Comparison of ENCODE assay signal across 40 cellular contexts in the genomic region with DNA sequence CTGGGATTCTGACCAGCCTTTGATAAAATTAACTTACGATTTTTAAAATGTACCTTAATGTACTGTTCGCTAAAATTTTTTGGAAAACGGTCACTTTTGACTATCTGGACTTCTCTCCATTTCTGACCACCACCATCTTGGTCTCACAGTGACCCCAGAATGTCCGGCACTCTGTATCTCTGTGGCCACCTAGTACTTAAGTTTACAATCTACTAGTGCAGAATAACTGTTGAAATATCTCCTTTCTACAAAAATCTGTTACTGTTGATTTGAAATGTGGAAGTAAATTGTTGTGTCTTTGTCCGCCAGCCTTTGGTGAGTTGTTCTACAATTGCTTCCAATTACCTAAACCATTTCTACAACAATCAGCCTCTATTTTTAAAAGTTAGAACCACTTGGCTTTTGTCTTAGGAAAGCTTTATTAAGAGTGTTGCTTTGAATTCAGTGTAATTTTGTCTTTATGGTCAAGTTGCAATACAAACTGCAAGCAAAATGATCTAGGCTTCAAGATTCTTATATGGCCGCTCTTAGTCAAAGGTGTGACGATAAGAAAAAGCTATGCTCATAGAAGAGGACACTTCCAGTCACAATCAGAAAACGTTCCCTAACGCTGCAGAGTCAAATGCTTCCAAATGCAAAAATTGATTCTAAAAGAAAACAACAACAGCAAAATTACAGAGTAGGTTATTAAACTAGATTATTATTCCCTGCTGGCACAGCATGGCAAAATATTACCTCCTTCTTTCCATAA.
"Had no signal": no experiment of that assay in that cellular context is flagged by ENCODE, and none has a peak within 500 bp of the region (broad histone marks: within the 10 kb centered on the region; RNA-seq: fewer than 3 reads in every experiment).

No MANE protein-coding gene starts in this region.

- H3K36me3 ChIP-seq: adrenal gland, ascending aorta, brain microvascular endothelial cell, breast epithelium, cardiac muscle cell had no signal

- H3K4me1 Mint-ChIP-seq: activated naive CD4-positive, alpha-beta T cell treated with anti-CD3 and anti-CD28 coated beads, Interleukin-2, amount 10 ng/mL, durations not matched to agents 7 days and 5 days; activated naive CD4-positive, alpha-beta T cell treated with anti-CD3 and anti-CD28 coated beads, Interleukin-2, amount 50 U/mL, for 24 hours; activated naive CD8-positive, alpha-beta T cell treated with anti-CD3 and anti-CD28 coated beads, Interleukin-2, amount 10 ng/mL, durations not matched to agents 7 days and 5 days had no signal

- H3K9me3 ChIP-seq: adrenal gland, ascending aorta, body of pancreas, breast epithelium had no signal

- DNase-seq: activated effector memory CD4-positive, alpha-beta T cell treated with anti-CD3 and anti-CD28 coated beads, Interleukin-2, amount 50 U/mL, for 16 hours; activated effector memory CD4-positive, alpha-beta T cell treated with Interleukin-2 at 50 U/mL for 16 hours; activated gamma-delta T cell; activated gamma-delta T cell treated with Interleukin-2 at 50 U/mL for 16 hours; activated naive CD4-positive, alpha-beta T cell; activated naive CD4-positive, alpha-beta T cell treated with anti-CD3 and anti-CD28 coated beads for 36 hours; activated naive CD4-positive, alpha-beta T cell treated with anti-CD3 and anti-CD28 coated beads, Interleukin-2, amount 10 ng/mL, durations not matched to agents 7 days and 5 days; activated naive CD4-positive, alpha-beta T cell treated with anti-CD3 and anti-CD28 coated beads, Interleukin-2, amount 50 U/mL, for 16 hours; activated naive CD4-positive, alpha-beta T cell treated with Interleukin-2 at 50 U/mL for 16 hours; activated naive CD8-positive, alpha-beta T cell treated with anti-CD3 and anti-CD28 coated beads for 36 hours; activated naive CD8-positive, alpha-beta T cell treated with anti-CD3 and anti-CD28 coated beads, Interleukin-2, amount 10 ng/mL, durations not matched to agents 7 days and 5 days; activated naive CD8-positive, alpha-beta T cell treated with anti-CD3 and anti-CD28 coated beads, Interleukin-2, amount 50 U/mL, for 24 hours; activated T-cell treated with anti-CD3 and anti-CD28 coated beads, Interleukin-2, amount 50 U/mL, for 1 hour; activated T-cell treated with anti-CD3 and anti-CD28 coated beads, Interleukin-2, amount 50 U/mL, for 24 hours; activated T-cell treated with anti-CD3 and anti-CD28 coated beads, Interleukin-2, amount 50 U/mL, for 4 hours; activated T-cell treated with anti-CD3 and anti-CD28 coated beads, Interleukin-2, amount 50 U/mL, for 48 hours; activated T-cell treated with anti-CD3 and anti-CD28 coated beads, Interleukin-2, amount 50 U/mL, for 72 hours; adrenal gland; amniotic stem cell; amygdala; anterior cingulate cortex; aorta; body of pancreas; brain microvascular endothelial cell; caudate nucleus; central memory CD4-positive, alpha-beta T cell; cerebellar nuclear complex had no signal

- H3K9me3 Mint-ChIP-seq: activated naive CD4-positive, alpha-beta T cell treated with anti-CD3 and anti-CD28 coated beads for 36 hours; activated naive CD4-positive, alpha-beta T cell treated with anti-CD3 and anti-CD28 coated beads, Interleukin-2, amount 10 ng/mL, durations not matched to agents 7 days and 5 days; activated naive CD4-positive, alpha-beta T cell treated with anti-CD3 and anti-CD28 coated beads, Interleukin-2, amount 50 U/mL, for 24 hours; activated naive CD4-positive, alpha-beta T cell treated with anti-CD3 and anti-CD28 coated beads, Interleukin-2, amount 50 U/mL, for 72 hours; activated naive CD8-positive, alpha-beta T cell treated with anti-CD3 and anti-CD28 coated beads for 36 hours; activated naive CD8-positive, alpha-beta T cell treated with anti-CD3 and anti-CD28 coated beads, Interleukin-2, amount 10 ng/mL, durations not matched to agents 7 days and 5 days; activated naive CD8-positive, alpha-beta T cell treated with anti-CD3 and anti-CD28 coated beads, Interleukin-2, amount 50 U/mL, for 24 hours; activated T-cell treated with anti-CD3 and anti-CD28 coated beads, Interleukin-2, amount 50 U/mL, for 24 hours; activated T-cell treated with anti-CD3 and anti-CD28 coated beads, Interleukin-2, amount 50 U/mL, for 4 hours; activated T-cell treated with anti-CD3 and anti-CD28 coated beads, Interleukin-2, amount 50 U/mL, for 72 hours; activated T-helper 1 cell treated with anti-CD3 and anti-CD28 coated beads, Interleukin-12 subunit alpha, Interleukin-12 subunit beta, Interleukin-2, Interleukin-4 antibody, amounts not matched to agents 30 ng/mL and 10 ng/mL and 1 ng/mL, durations not matched to agents 14 hours and 24 hours and 36 hours; activated T-helper 17 cell treated with anti-CD3 and anti-CD28 coated beads, Interleukin-2, amount 50 U/mL, for 72 hours; activated T-helper 2 cell treated with anti-CD3 and anti-CD28 coated beads, Interferon-gamma antibody, Interleukin-2, Interleukin-4, amounts not matched to agents 10 μg/mL and 5 μg/mL and 100 μg/mL, durations not matched to agents 14 hours and 24 hours and 36 hours; brain; central memory CD8-positive, alpha-beta T cell had no signal

- ATAC-seq: activated naive CD4-positive, alpha-beta T cell treated with anti-CD3 and anti-CD28 coated beads, Interleukin-2, amount 50 U/mL, for 72 hours; activated naive CD8-positive, alpha-beta T cell treated with anti-CD3 and anti-CD28 coated beads, Interleukin-2, amount 50 U/mL, for 24 hours; activated T-cell treated with anti-CD3 and anti-CD28 coated beads, Interleukin-2, amount 50 U/mL, for 4 hours; activated T-cell treated with anti-CD3 and anti-CD28 coated beads, Interleukin-2, amount 50 U/mL, for 72 hours; activated T-helper 17 cell treated with anti-CD3 and anti-CD28 coated beads, Interleukin-2, amount 50 U/mL, for 72 hours; body of pancreas had no signal

- FAIRE-seq: astrocyte, bronchial epithelial cell had no signal

- H3K27me3 Mint-ChIP-seq: activated naive CD4-positive, alpha-beta T cell treated with anti-CD3 and anti-CD28 coated beads, Interleukin-2, amount 10 ng/mL, durations not matched to agents 7 days and 5 days; activated naive CD4-positive, alpha-beta T cell treated with anti-CD3 and anti-CD28 coated beads, Interleukin-2, amount 50 U/mL, for 24 hours; activated naive CD8-positive, alpha-beta T cell; activated naive CD8-positive, alpha-beta T cell treated with anti-CD3 and anti-CD28 coated beads for 36 hours; activated naive CD8-positive, alpha-beta T cell treated with anti-CD3 and anti-CD28 coated beads, Interleukin-2, amount 10 ng/mL, durations not matched to agents 7 days and 5 days; activated naive CD8-positive, alpha-beta T cell treated with anti-CD3 and anti-CD28 coated beads, Interleukin-2, amount 50 U/mL, for 24 hours; activated T-cell treated with anti-CD3 and anti-CD28 coated beads, Interleukin-2, amount 50 U/mL, for 24 hours; activated T-helper 17 cell treated with anti-CD3 and anti-CD28 coated beads, Interleukin-2, amount 50 U/mL, for 72 hours; brain; central memory CD8-positive, alpha-beta T cell had no signal

- H3K4me3 ChIP-seq: adrenal gland, ascending aorta, body of pancreas, breast epithelium, cardiac muscle cell had no signal

- H3K27ac Mint-ChIP-seq: activated naive CD4-positive, alpha-beta T cell treated with anti-CD3 and anti-CD28 coated beads for 36 hours; activated naive CD4-positive, alpha-beta T cell treated with anti-CD3 and anti-CD28 coated beads, Interleukin-2, amount 10 ng/mL, durations not matched to agents 7 days and 5 days; activated naive CD4-positive, alpha-beta T cell treated with anti-CD3 and anti-CD28 coated beads, Interleukin-2, amount 50 U/mL, for 24 hours; activated naive CD4-positive, alpha-beta T cell treated with anti-CD3 and anti-CD28 coated beads, Interleukin-2, amount 50 U/mL, for 72 hours; activated naive CD8-positive, alpha-beta T cell; activated naive CD8-positive, alpha-beta T cell treated with anti-CD3 and anti-CD28 coated beads for 36 hours; activated naive CD8-positive, alpha-beta T cell treated with anti-CD3 and anti-CD28 coated beads, Interleukin-2, amount 10 ng/mL, durations not matched to agents 7 days and 5 days; activated naive CD8-positive, alpha-beta T cell treated with anti-CD3 and anti-CD28 coated beads, Interleukin-2, amount 50 U/mL, for 24 hours; activated T-cell treated with anti-CD3 and anti-CD28 coated beads, Interleukin-2, amount 50 U/mL, for 24 hours; activated T-cell treated with anti-CD3 and anti-CD28 coated beads, Interleukin-2, amount 50 U/mL, for 72 hours; activated T-helper 1 cell treated with anti-CD3 and anti-CD28 coated beads, Interleukin-12 subunit alpha, Interleukin-12 subunit beta, Interleukin-2, Interleukin-4 antibody, amounts not matched to agents 30 ng/mL and 10 ng/mL and 1 ng/mL, durations not matched to agents 14 hours and 24 hours and 36 hours; activated T-helper 17 cell treated with anti-CD3 and anti-CD28 coated beads, Interleukin-2, amount 50 U/mL, for 72 hours; activated T-helper 2 cell treated with anti-CD3 and anti-CD28 coated beads, Interferon-gamma antibody, Interleukin-2, Interleukin-4, amounts not matched to agents 10 μg/mL and 5 μg/mL and 100 μg/mL, durations not matched to agents 14 hours and 24 hours and 36 hours had no signal

- H3K4me3 Mint-ChIP-seq: activated naive CD4-positive, alpha-beta T cell treated with anti-CD3 and anti-CD28 coated beads for 36 hours; activated naive CD4-positive, alpha-beta T cell treated with anti-CD3 and anti-CD28 coated beads, Interleukin-2, amount 10 ng/mL, durations not matched to agents 7 days and 5 days; activated naive CD4-positive, alpha-beta T cell treated with anti-CD3 and anti-CD28 coated beads, Interleukin-2, amount 50 U/mL, for 24 hours; activated naive CD8-positive, alpha-beta T cell; activated naive CD8-positive, alpha-beta T cell treated with anti-CD3 and anti-CD28 coated beads for 36 hours; activated naive CD8-positive, alpha-beta T cell treated with anti-CD3 and anti-CD28 coated beads, Interleukin-2, amount 10 ng/mL, durations not matched to agents 7 days and 5 days; activated naive CD8-positive, alpha-beta T cell treated with anti-CD3 and anti-CD28 coated beads, Interleukin-2, amount 50 U/mL, for 24 hours; activated T-cell treated with anti-CD3 and anti-CD28 coated beads, Interleukin-2, amount 50 U/mL, for 24 hours; activated T-cell treated with anti-CD3 and anti-CD28 coated beads, Interleukin-2, amount 50 U/mL, for 4 hours; activated T-cell treated with anti-CD3 and anti-CD28 coated beads, Interleukin-2, amount 50 U/mL, for 72 hours; activated T-helper 1 cell treated with anti-CD3 and anti-CD28 coated beads, Interleukin-12 subunit alpha, Interleukin-12 subunit beta, Interleukin-2, Interleukin-4 antibody, amounts not matched to agents 30 ng/mL and 10 ng/mL and 1 ng/mL, durations not matched to agents 14 hours and 24 hours and 36 hours; activated T-helper 17 cell treated with anti-CD3 and anti-CD28 coated beads, Interleukin-2, amount 50 U/mL, for 72 hours; brain; central memory CD8-positive, alpha-beta T cell had no signal

- H3K4me1 ChIP-seq: adrenal gland, ascending aorta, body of pancreas, breast epithelium had no signal

- H3K27ac ChIP-seq: adrenal gland, ascending aorta, body of pancreas, brain microvascular endothelial cell, breast epithelium, cardiac muscle cell had no signal

- H3K27me3 ChIP-seq: adrenal gland, ascending aorta, body of pancreas, brain microvascular endothelial cell, breast epithelium, cardiac muscle cell had no signal
